In the genomic region with DNA sequence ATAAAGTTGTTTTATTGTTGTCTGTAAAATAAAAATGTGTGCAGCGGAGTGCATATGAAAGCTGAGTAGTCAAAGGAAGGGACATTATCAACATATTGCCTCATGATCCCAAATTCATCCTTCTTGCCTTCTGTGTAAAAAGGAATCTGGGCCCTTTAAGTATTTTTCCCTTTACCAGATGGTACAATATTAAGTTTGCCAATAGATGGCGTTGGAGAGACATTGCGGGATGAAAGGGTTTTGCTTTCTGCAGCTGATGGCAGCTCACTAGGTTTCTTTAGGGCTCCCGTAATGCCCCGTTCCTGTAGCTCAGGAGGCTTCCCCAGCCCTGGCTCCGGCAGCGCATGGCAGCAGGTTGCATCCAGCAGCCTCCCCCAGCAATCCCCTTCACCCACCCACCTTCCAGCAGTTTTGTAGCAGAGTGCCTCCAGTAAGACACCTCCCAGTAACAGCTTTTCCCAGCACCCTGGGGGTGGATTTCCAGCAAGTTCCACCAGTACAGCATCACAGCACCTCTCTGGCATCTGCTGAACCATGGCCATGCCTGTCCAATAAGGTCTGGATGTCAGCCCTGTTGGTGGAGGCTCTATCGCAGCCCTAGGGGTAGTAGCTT, we compare ENCODE assay signal across 11 cellular contexts.
A peak's percentile ranks its signal among the peaks of the same experiment; 100 is the strongest.
DNase-seq lines count a peak whose midpoint lies in the region; FAIRE-seq and TF ChIP-seq lines count a peak whose summit lies in the region.
"Had no signal": no experiment of that assay in that cellular context is flagged by ENCODE, and none has a peak within 500 bp of the region (broad histone marks: within the 10 kb centered on the region; RNA-seq: fewer than 3 reads in every experiment).

No MANE protein-coding gene starts in this region.

- H3K36me3 Mint-ChIP-seq in CD8-positive, alpha-beta memory T cell, result no peaks in the 10 kb centered on the region
- no peaks in the 10 kb centered on the region for H3K36me3 Mint-ChIP-seq in activated T-helper 2 cell treated with anti-CD3 and anti-CD28 coated beads, Interferon-gamma antibody, Interleukin-2, Interleukin-4, amounts not matched to agents 10 μg/mL and 5 μg/mL and 100 μg/mL, durations not matched to agents 14 hours and 24 hours and 36 hours (ENCODE audit: low read depth)

- H4K20me1 ChIP-seq in OCI-LY3 (ENCODE audit: insufficient read depth, low read length), result no peaks in the 10 kb centered on the region
- no peaks in the 10 kb centered on the region for H4K20me1 ChIP-seq in endothelial cell of umbilical vein (replicated peaks; ENCODE audit: control insufficient read depth, extremely low read depth, insufficient read depth, low read length)

- no TSS peak for BruUV-seq in endothelial cell of umbilical vein (replicated peaks; lab: Mats Ljungman, UMichigan)

- FAIRE-seq in endothelial cell of umbilical vein (lab: Jason Lieb, UNC), result peak; percentile 18

- H3K36me3 ChIP-seq in OCI-LY3 (replicated peaks; ENCODE audit: low read depth, low read length) (no peaks in the 10 kb centered on the region), endothelial cell of umbilical vein (ENCODE audit: control insufficient read depth in 2 of 2, extremely low read depth in 1 of 2, insufficient read depth in 2 of 2, low read length in 2 of 2) (no peaks in the 10 kb centered on the region)
- no peaks in the 10 kb centered on the region for H3K36me3 ChIP-seq in CD8-positive, alpha-beta memory T cell (ENCODE audit: insufficient read depth, low read length)
- H3K36me3 ChIP-seq: HAP-1 had no signal

- no peak for DNase-seq in AG10803 (ENCODE audit: low read depth)
- peak; percentile 48 for DNase-seq in GM13977 (ENCODE audit: low spot score)
- DNase-seq in endothelial cell of umbilical vein (ENCODE audit: low read depth, low spot score), result no peak
- no peak for DNase-seq in CD8-positive, alpha-beta memory T cell
- no peak for DNase-seq in NCI-H1436 (lab: John Stamatoyannopoulos, UW)
- DNase-seq in activated effector memory CD4-positive, alpha-beta T cell treated with Interleukin-2 at 50 U/mL for 16 hours, result no peak
- no peak for DNase-seq in activated T-helper 2 cell treated with anti-CD3 and anti-CD28 coated beads, Interferon-gamma antibody, Interleukin-2, Interleukin-4, amounts not matched to agents 10 μg/mL and 5 μg/mL and 100 μg/mL, durations not matched to agents 14 hours and 24 hours and 36 hours (ENCODE audit: low spot score)
- DNase-seq: occipital lobe had no signal

- no peaks in the 10 kb centered on the region for H3K79me2 ChIP-seq in OCI-LY3 (ENCODE audit: low read length)
- no peaks in the 10 kb centered on the region for H3K79me2 ChIP-seq in endothelial cell of umbilical vein (ENCODE audit: control insufficient read depth, insufficient read depth, low read length)

- POLR2A ChIA-PET in endothelial cell of umbilical vein (lab: Charles Lee), result no interaction called here
- POLR2A ChIA-PET in CD8-positive, alpha-beta memory T cell (lab: Charles Lee), result no interaction called here

- 0 out of 2 replicates have a peak, but pooled peaks cover 7% of the 10 kb centered on the region for H3K9me3 ChIP-seq in OCI-LY3 (ENCODE audit: insufficient read depth, low read length)
- no peaks in the 10 kb centered on the region for H3K9me3 ChIP-seq in endothelial cell of umbilical vein (replicated peaks; ENCODE audit: control insufficient read depth, insufficient read depth, low read length)
- no peaks in the 10 kb centered on the region for H3K9me3 ChIP-seq in CD8-positive, alpha-beta memory T cell (ENCODE audit: low read length)

- TF ChIP-seq POLR2A in endothelial cell of umbilical vein (IDR thresholded peaks at IDR 0.05; ENCODE audit: low read depth, low read length), result no peak

- peak; percentile 18 for TF ChIP-seq CTCF in AG10803 (conservative IDR thresholded peaks at IDR 0.05; ENCODE audit: low read length)
- TF ChIP-seq CTCF in GM13977 (IDR thresholded peaks at IDR 0.05; ENCODE audit: extremely low read depth, insufficient read depth, missing control alignments), result peak; percentile 39
- TF ChIP-seq CTCF in OCI-LY3 (IDR thresholded peaks at IDR 0.05; ENCODE audit: low read depth, low read length), result peak; percentile 43
- TF ChIP-seq CTCF in endothelial cell of umbilical vein (IDR thresholded peaks at IDR 0.05; ENCODE audit: extremely low read depth in 1 of 2, insufficient read depth in 1 of 2, low read depth in 1 of 2, low read length in 2 of 2), result peak in 1 of 2 donors; percentile 35

- H3K4me3 ChIP-seq in AG10803 (ENCODE audit: low read length), result no peak overlapping the region
- H3K4me3 ChIP-seq in OCI-LY3 (ENCODE audit: low read length), result no peak overlapping the region
- no peak overlapping the region for H3K4me3 ChIP-seq in endothelial cell of umbilical vein (replicated peaks in 1 of 3; ENCODE audit: insufficient read depth in 1 of 3, low read depth in 1 of 3, low read length in 3 of 3)
- no peak overlapping the region for H3K4me3 ChIP-seq in CD8-positive, alpha-beta memory T cell (ENCODE audit: low read length)
- H3K4me3 ChIP-seq: HAP-1 had no signal

- CTCF ChIA-PET in endothelial cell of umbilical vein (lab: Charles Lee), result interaction anchor here (1.9 kb wide), 1 partner anchor 786 kb away, joined by 11 read pairs; no protein-coding TSS in a partner anchor
- CTCF ChIA-PET in CD8-positive, alpha-beta memory T cell (lab: Charles Lee), result no interaction called here

- H2AFZ ChIP-seq in OCI-LY3 (ENCODE audit: low read depth, low read length), result no peak overlapping the region
- H2AFZ ChIP-seq in endothelial cell of umbilical vein (ENCODE audit: low read depth, low read length), result no peak overlapping the region

- H3K27me3 Mint-ChIP-seq in CD8-positive, alpha-beta memory T cell, result peaks cover 22 to 54% of the 10 kb centered on the region in 2 donors
- peaks cover 5% of the 10 kb centered on the region for H3K27me3 Mint-ChIP-seq in activated T-helper 2 cell treated with anti-CD3 and anti-CD28 coated beads, Interferon-gamma antibody, Interleukin-2, Interleukin-4, amounts not matched to agents 10 μg/mL and 5 μg/mL and 100 μg/mL, durations not matched to agents 14 hours and 24 hours and 36 hours (ENCODE audit: low read depth)

- no peak overlapping the region for H3K4me3 Mint-ChIP-seq in CD8-positive, alpha-beta memory T cell
- no peak overlapping the region for H3K4me3 Mint-ChIP-seq in activated T-helper 2 cell treated with anti-CD3 and anti-CD28 coated beads, Interferon-gamma antibody, Interleukin-2, Interleukin-4, amounts not matched to agents 10 μg/mL and 5 μg/mL and 100 μg/mL, durations not matched to agents 14 hours and 24 hours and 36 hours (ENCODE audit: low read depth)
- H3K4me3 Mint-ChIP-seq: T-helper 1 cell treated with Interleukin-12 subunit alpha and Interleukin-12 subunit beta and Interleukin-4 antibody, amounts not matched to agents 30 μg/mL and 1 μg/mL, for 36 hours had no signal

- peaks cover 10% of the 10 kb centered on the region; the same call in 1 of the 2 replicates for H3K27me3 ChIP-seq in OCI-LY3 (ENCODE audit: low read depth, low read length)
- H3K27me3 ChIP-seq in endothelial cell of umbilical vein (ENCODE audit: control insufficient read depth in 2 of 2, insufficient read depth in 2 of 2, low read length in 2 of 2), result peaks cover 0 to 2% of the 10 kb centered on the region in 2 experiments
- H3K27me3 ChIP-seq in CD8-positive, alpha-beta memory T cell (ENCODE audit: insufficient read depth, low read length, poor library complexity, severe bottlenecking), result no peaks in the 10 kb centered on the region

- no peaks in the 10 kb centered on the region for H3K9me1 ChIP-seq in endothelial cell of umbilical vein (replicated peaks; ENCODE audit: control insufficient read depth, extremely low read depth, insufficient read depth, low read length)

- 0 out of 2 replicates have a peak, but pooled peaks cover 2% of the 10 kb centered on the region for H3K4me1 ChIP-seq in OCI-LY3 (ENCODE audit: low read length)
- H3K4me1 ChIP-seq in endothelial cell of umbilical vein (ENCODE audit: control insufficient read depth, extremely low read depth, insufficient read depth, low read length), result no peaks in the 10 kb centered on the region
- H3K4me1 ChIP-seq in CD8-positive, alpha-beta memory T cell (ENCODE audit: insufficient read depth, low read length), result no peaks in the 10 kb centered on the region
- H3K4me1 ChIP-seq: HAP-1 had no signal

- H3K4me2 ChIP-seq in OCI-LY3 (ENCODE audit: low read length) (no peak overlapping the region), endothelial cell of umbilical vein (ENCODE audit: insufficient read depth, low read length) (no peak overlapping the region)

- no peaks in the 10 kb centered on the region for H3K4me1 Mint-ChIP-seq in CD8-positive, alpha-beta memory T cell
- H3K4me1 Mint-ChIP-seq in activated T-helper 2 cell treated with anti-CD3 and anti-CD28 coated beads, Interferon-gamma antibody, Interleukin-2, Interleukin-4, amounts not matched to agents 10 μg/mL and 5 μg/mL and 100 μg/mL, durations not matched to agents 14 hours and 24 hours and 36 hours (ENCODE audit: low read depth), result no peaks in the 10 kb centered on the region

- dilution Hi-C loops in endothelial cell of umbilical vein (cut with MboI; ENCODE audit: extremely low pct_ligation_motif_present, low sequenced_read_pairs), result no loop called here

- intact Hi-C loops in endothelial cell of umbilical vein (cut with micrococcal nuclease), result loop anchor here (2.0 kb wide), 1 partner anchor 786 kb away; no protein-coding TSS in a partner anchor
- intact Hi-C loops in activated T-helper 2 cell treated with anti-CD3 and anti-CD28 coated beads, Interferon-gamma antibody, Interleukin-2, Interleukin-4, amounts not matched to agents 10 μg/mL and 5 μg/mL and 100 μg/mL, durations not matched to agents 14 hours and 24 hours and 36 hours (cut with micrococcal nuclease), result no loop called here

- H3K27ac ChIP-seq in OCI-LY3 (ENCODE audit: low read length), result no peak overlapping the region
- no peak overlapping the region for H3K27ac ChIP-seq in endothelial cell of umbilical vein (ENCODE audit: insufficient read depth, low read depth, low read length)
- no peak overlapping the region for H3K27ac ChIP-seq in CD8-positive, alpha-beta memory T cell (ENCODE audit: low read depth, low read length)

- in situ Hi-C loops in GM13977 (cut with MboI; ENCODE audit: low pct_unique_long_range_greater_than_20kb, low sequenced_read_pairs, unreplicated experiment), result loop anchor here (25.0 kb wide), 1 partner anchor 1286 kb away; no protein-coding TSS in a partner anchor

- H3K9me3 Mint-ChIP-seq in CD8-positive, alpha-beta memory T cell, result peaks cover 3 to 8% (median 7%) of the 10 kb centered on the region in 5 donors
- H3K9me3 Mint-ChIP-seq in activated T-helper 2 cell treated with anti-CD3 and anti-CD28 coated beads, Interferon-gamma antibody, Interleukin-2, Interleukin-4, amounts not matched to agents 10 μg/mL and 5 μg/mL and 100 μg/mL, durations not matched to agents 14 hours and 24 hours and 36 hours, result peaks cover 8% of the 10 kb centered on the region

- H3K27ac Mint-ChIP-seq in CD8-positive, alpha-beta memory T cell, result no peak overlapping the region
- no peak overlapping the region for H3K27ac Mint-ChIP-seq in activated T-helper 2 cell treated with anti-CD3 and anti-CD28 coated beads, Interferon-gamma antibody, Interleukin-2, Interleukin-4, amounts not matched to agents 10 μg/mL and 5 μg/mL and 100 μg/mL, durations not matched to agents 14 hours and 24 hours and 36 hours
- H3K27ac Mint-ChIP-seq: T-helper 1 cell treated with Interleukin-12 subunit alpha and Interleukin-12 subunit beta and Interleukin-4 antibody, amounts not matched to agents 30 μg/mL and 1 μg/mL, for 36 hours had no signal

- H3K9ac ChIP-seq in OCI-LY3 (ENCODE audit: low read length) (no peak overlapping the region), endothelial cell of umbilical vein (replicated peaks; ENCODE audit: extremely low read depth, insufficient read depth, low read length) (no peak overlapping the region)
